Comparison of ENCODE assay signal across 1 cellular context in genomic region chr9:94813379-94813778, GRCh38.
TF ChIP-seq lines count a peak whose summit lies in the region.

No MANE protein-coding gene starts in this region.

TF ChIP-seq in GM23338, 12 proteins besides CTCF, POLR2A, EP300 and RAD21 (continued from another document):
- TF ChIP-seq ZNF462 (CRISPR knock-in tag; IDR thresholded peaks at IDR 0.05) = no peak
